ENCODE assay signal across 9 cellular contexts in the genomic region with DNA sequence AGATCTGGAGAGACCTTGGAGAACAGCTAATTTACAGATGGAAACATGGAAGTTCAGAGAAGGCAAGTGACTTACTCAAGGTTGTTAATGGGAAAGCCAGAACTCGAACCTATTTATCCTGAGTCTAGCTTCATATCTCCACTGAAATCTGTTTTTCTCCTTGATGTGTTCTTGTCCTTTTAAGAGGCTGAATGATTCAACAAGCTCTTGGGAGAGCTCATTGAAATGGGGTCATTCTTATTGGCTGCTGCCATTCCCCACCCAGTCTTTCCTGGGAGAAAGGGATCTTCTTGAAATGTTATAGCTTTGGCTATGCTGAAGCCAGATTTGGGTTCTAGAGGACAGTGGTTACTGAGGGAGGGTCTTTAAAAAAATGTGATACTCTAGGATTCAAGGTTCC. TPM values are rescaled to one million over a fixed set of nuclear protein-coding genes. Genes with fewer than 3 reads are reported as not detected.
"Had no signal": no experiment of that assay in that cellular context is flagged by ENCODE, and none has a peak within 500 bp of the region (broad histone marks: within the 10 kb centered on the region; RNA-seq: fewer than 3 reads in every experiment).

No MANE protein-coding gene starts in this region.

- H3K36me3 ChIP-seq: HAP-1 had no signal

- H2AFZ ChIP-seq: GM23248 had no signal

- H3K27ac ChIP-seq: GM23248 had no signal

- H3K9me3 ChIP-seq: HAP-1 had no signal

- ATAC-seq: HCT116, HepG2, K562 had no signal

- DNase-seq: GOT3, H7 had no signal

- H3K9ac ChIP-seq: GM23248 had no signal

- H3K4me3 ChIP-seq: GM23248, HAP-1, K562 had no signal

- H3K4me1 ChIP-seq: HAP-1 had no signal

- FAIRE-seq: HepG2, K562 had no signal

RNA-seq across cellular contexts. Expression of gene RTP1, which starts 41.0 kb away (rescaled TPM):
- total RNA-seq: GM23248, HepG2, HFFc6, HT-29, K562 had no signal
- polyA plus RNA-seq: GM23248, HepG2, K562 had no signal

RNA-seq across cellular contexts. Expression of gene MASP1, which starts 53.3 kb away (rescaled TPM):
- total RNA-seq: HT-29 had no signal
